Comparison of ENCODE assay signal across 1 cellular context in genomic region chr6:140147825-140148814, GRCh38.
TF ChIP-seq lines count a peak whose summit lies in the region.
"Not testable (repeated sequence)": the region's sequence is repeated elsewhere in the genome, so short reads cannot be mapped to it uniquely, and the experiment has no call there.

No MANE protein-coding gene starts in this region.

TF ChIP-seq in K562, 482 proteins besides CTCF, POLR2A, EP300 and RAD21 (continues in another document):
- TF ChIP-seq HINFP (tag; conservative IDR thresholded peaks at IDR 0.05; ENCODE audit: low read depth) = peak; percentile 94
- TF ChIP-seq TFAP4 (CRISPR knock-in tag; IDR thresholded peaks at IDR 0.05; ENCODE audit: borderline replicate concordance) = peak; percentile 97
- peak; percentile 87 for TF ChIP-seq ZFX (CRISPR knock-in tag; IDR thresholded peaks at IDR 0.05)
- TF ChIP-seq CTBP1 (IDR thresholded peaks at IDR 0.05; ENCODE audit: borderline replicate concordance) = peak; percentile 74
- TF ChIP-seq YY1 (IDR thresholded peaks at IDR 0.05; ENCODE audit: borderline replicate concordance in 1 of 3, control insufficient read depth in 1 of 3, extremely low read depth in 1 of 3, insufficient read depth in 3 of 3, insufficient read length in 1 of 3, insufficient replicate concordance in 2 of 3, low read depth in 1 of 3, low read length in 2 of 3) = peak in 1 of 3 experiments; percentile 6
- peak; percentile 58 for TF ChIP-seq NR3C1 (CRISPR knock-in tag; IDR thresholded peaks at IDR 0.05)
- peak; percentile 44; the same call in 1 of the 2 replicates for TF ChIP-seq HNRNPL (IDR thresholded peaks at IDR 0.05; ENCODE audit: low read depth, low read length)
- TF ChIP-seq TCF3 (CRISPR knock-in tag; IDR thresholded peaks at IDR 0.05) = 0 out of 2 replicates have a peak, but pooled peaks have one; percentile 16
- peak in 1 of 2 experiments; percentile 40; a peak in 1 of 4 replicates for TF ChIP-seq KDM1A (IDR thresholded peaks at IDR 0.05)
- 0 out of 2 replicates have a peak, but pooled peaks have one; percentile 26 for TF ChIP-seq E2F4 (CRISPR knock-in tag; IDR thresholded peaks at IDR 0.05; ENCODE audit: low read depth)
- TF ChIP-seq ARID4B (CRISPR knock-in tag; IDR thresholded peaks at IDR 0.05) = peak; percentile 97
- TF ChIP-seq GABPA (tag; conservative IDR thresholded peaks at IDR 0.05; ENCODE audit: low read depth) = peak; percentile 59
- peak; percentile 69; the same call in 1 of the 2 replicates for TF ChIP-seq MYBL2 (IDR thresholded peaks at IDR 0.05; ENCODE audit: low read depth)
- TF ChIP-seq MYBL2 (CRISPR knock-in tag; IDR thresholded peaks at IDR 0.05; ENCODE audit: borderline replicate concordance); ATF1 (CRISPR knock-in tag; IDR thresholded peaks at IDR 0.05): not testable (repeated sequence)
- peak; percentile 98 for TF ChIP-seq RB1 (IDR thresholded peaks at IDR 0.05; ENCODE audit: low read depth)
- TF ChIP-seq GABPB1 (CRISPR knock-in tag; IDR thresholded peaks at IDR 0.05) = peak; percentile 72
- peak; percentile 91 for TF ChIP-seq MGA (IDR thresholded peaks at IDR 0.05)
- peak; percentile 50 for TF ChIP-seq HDAC2 (IDR thresholded peaks at IDR 0.05)
- peak; percentile 66 for TF ChIP-seq DACH1 (IDR thresholded peaks at IDR 0.05; ENCODE audit: partially characterized antibody)
- TF ChIP-seq PHF8 (IDR thresholded peaks at IDR 0.05; ENCODE audit: borderline replicate concordance, low read length) = peak; percentile 79; the same call in 1 of the 2 replicates
- 0 out of 2 replicates have a peak, but pooled peaks have one; percentile 2 for TF ChIP-seq MAFK (IDR thresholded peaks at IDR 0.05; ENCODE audit: low read length)
- TF ChIP-seq EP400 (IDR thresholded peaks at IDR 0.05) = peak; percentile 81
- peak; percentile 88 for TF ChIP-seq RBFOX2 (IDR thresholded peaks at IDR 0.05; ENCODE audit: low read depth, low read length)
- peak in 1 of 2 experiments; percentile 48; a peak in 1 of 4 replicates for TF ChIP-seq SRF (CRISPR knock-in tag; IDR thresholded peaks at IDR 0.05)
- TF ChIP-seq POLR2G (IDR thresholded peaks at IDR 0.05; ENCODE audit: low read depth, low read length) = peak; percentile 90
- TF ChIP-seq E2F1 (CRISPR knock-in tag; IDR thresholded peaks at IDR 0.05) = peak; percentile 91; the same call in 1 of the 2 replicates
- peak; percentile 92 for TF ChIP-seq NFYB (IDR thresholded peaks at IDR 0.05; ENCODE audit: extremely low read depth, insufficient read length)
- 0 out of 4 replicates have a peak, but pooled peaks of 1 of the 2 experiments have one; percentile 58 for TF ChIP-seq UBTF (IDR thresholded peaks at IDR 0.05; ENCODE audit: borderline replicate concordance in 1 of 2, low read depth in 2 of 2, low read length in 2 of 2)
- 0 out of 2 replicates have a peak, but pooled peaks have one; percentile 3 for TF ChIP-seq MAFF (IDR thresholded peaks at IDR 0.05; ENCODE audit: low read length)
- peak; percentile 29 to 68; a peak in 3 of 4 replicates for TF ChIP-seq SIN3A (IDR thresholded peaks at IDR 0.05; ENCODE audit: borderline replicate concordance in 2 of 2, control insufficient read depth in 1 of 2, low read depth in 2 of 2, low read length in 2 of 2)
- peak; percentile 88 for TF ChIP-seq L3MBTL2 (IDR thresholded peaks at IDR 0.05)
- TF ChIP-seq PHF20 (IDR thresholded peaks at IDR 0.05; ENCODE audit: partially characterized antibody) = peak; percentile 68
- peak; percentile 49 for TF ChIP-seq ATF1 (tag; IDR thresholded peaks at IDR 0.05)
